12 cellular contexts compared by ENCODE assay signal in genomic region chr13:98581971-98582702, GRCh38. TPM values are rescaled to one million over a fixed set of nuclear protein-coding genes. Genes with fewer than 3 reads are reported as not detected.
DNase-seq lines count a peak whose midpoint lies in the region; ATAC-seq and TF ChIP-seq lines count a peak whose summit lies in the region.
"Had no signal": no experiment of that assay in that cellular context is flagged by ENCODE, and none has a peak within 500 bp of the region (broad histone marks: within the 10 kb centered on the region; RNA-seq: fewer than 3 reads in every experiment).

No MANE protein-coding gene starts in this region.

- no peaks in the 10 kb centered on the region for H3K9me3 ChIP-seq in left lung
- no peaks in the 10 kb centered on the region for H3K9me3 ChIP-seq in left ventricle myocardium inferior (replicated peaks)

- peak; percentile 43 for DNase-seq in AG10803 (ENCODE audit: low read depth)
- DNase-seq in HT-29 (ENCODE audit: low spot score) = peak; percentile 7
- DNase-seq in activated naive CD8-positive, alpha-beta T cell treated with anti-CD3 and anti-CD28 coated beads, Interleukin-2, amount 50 U/mL, for 24 hours = no peak
- DNase-seq in left lung = no peak
- DNase-seq in Calu3 = no peak
- no peak for DNase-seq in activated CD4-positive, alpha-beta T cell treated with anti-CD3 and anti-CD28 coated beads, Interleukin-2, amount 10 ng/mL, durations not matched to agents 7 days and 5 days
- no peak for DNase-seq in left ventricle myocardium inferior
- DNase-seq: H7; NCI-H1436 treated with DMSO at 0.1 percent for 48 hours; posterior cingulate gyrus; stimulated activated naive B cell treated with anti-CD40 and anti-IgM and Interleukin-4, amounts not matched to agents 10 μg/mL and 1 μg/mL and 100 μg/mL, for 72 hours had no signal

- peak; percentile 53 for ATAC-seq in activated naive CD8-positive, alpha-beta T cell treated with anti-CD3 and anti-CD28 coated beads, Interleukin-2, amount 50 U/mL, for 24 hours
- ATAC-seq in left lung (peak; percentile 55), GM21447 (IDR thresholded peaks at IDR 0.05; ENCODE audit: unreplicated experiment) (no peak)
- ATAC-seq: stimulated activated naive B cell treated with anti-CD40 and anti-IgM and Interleukin-4, amounts not matched to agents 10 μg/mL and 1 μg/mL and 100 μg/mL, for 72 hours had no signal

- POLR2A ChIA-PET in activated CD4-positive, alpha-beta T cell treated with anti-CD3 and anti-CD28 coated beads, Interleukin-2, amount 10 ng/mL, durations not matched to agents 7 days and 5 days (lab: Charles Lee) = no interaction called here

- CTCF ChIA-PET in Calu3 (lab: Charles Lee) = no interaction called here
- CTCF ChIA-PET in activated CD4-positive, alpha-beta T cell treated with anti-CD3 and anti-CD28 coated beads, Interleukin-2, amount 10 ng/mL, durations not matched to agents 7 days and 5 days (lab: Charles Lee) = interaction anchor here (0.5 to 3.5 kb wide), 5 partner anchors 9 to 78 kb away, joined by 3 to 9 read pairs (median 5); no protein-coding TSS in a partner anchor

- BruUV-seq in Calu3 (replicated peaks; lab: Mats Ljungman, UMichigan) = no TSS peak

- no peaks in the 10 kb centered on the region for H3K36me3 Mint-ChIP-seq in activated naive CD8-positive, alpha-beta T cell treated with anti-CD3 and anti-CD28 coated beads, Interleukin-2, amount 50 U/mL, for 24 hours (ENCODE audit: low read depth)
- peaks cover 8% of the 10 kb centered on the region for H3K36me3 Mint-ChIP-seq in Calu3 (ENCODE audit: insufficient read depth, unreplicated experiment)
- no peaks in the 10 kb centered on the region for H3K36me3 Mint-ChIP-seq in activated CD4-positive, alpha-beta T cell treated with anti-CD3 and anti-CD28 coated beads, Interleukin-2, amount 10 ng/mL, durations not matched to agents 7 days and 5 days (ENCODE audit: low read depth)

- peaks cover 27% of the 10 kb centered on the region for H3K4me1 Mint-ChIP-seq in activated naive CD8-positive, alpha-beta T cell treated with anti-CD3 and anti-CD28 coated beads, Interleukin-2, amount 50 U/mL, for 24 hours
- peaks cover 9% of the 10 kb centered on the region for H3K4me1 Mint-ChIP-seq in Calu3 (ENCODE audit: low read depth, unreplicated experiment)
- H3K4me1 Mint-ChIP-seq in activated CD4-positive, alpha-beta T cell treated with anti-CD3 and anti-CD28 coated beads, Interleukin-2, amount 10 ng/mL, durations not matched to agents 7 days and 5 days = peaks cover 14% of the 10 kb centered on the region

- peak overlapping the region; percentile 31 for H3K27ac Mint-ChIP-seq in activated naive CD8-positive, alpha-beta T cell treated with anti-CD3 and anti-CD28 coated beads, Interleukin-2, amount 50 U/mL, for 24 hours
- H3K27ac Mint-ChIP-seq in Calu3 (ENCODE audit: unreplicated experiment) = no peak overlapping the region
- H3K27ac Mint-ChIP-seq in activated CD4-positive, alpha-beta T cell treated with anti-CD3 and anti-CD28 coated beads, Interleukin-2, amount 10 ng/mL, durations not matched to agents 7 days and 5 days = no peak overlapping the region
- H3K27ac Mint-ChIP-seq: stimulated activated naive B cell treated with anti-CD40 and anti-IgM and Interleukin-4, amounts not matched to agents 10 μg/mL and 1 μg/mL and 100 μg/mL, for 72 hours had no signal

- no peaks in the 10 kb centered on the region for H3K27me3 Mint-ChIP-seq in activated naive CD8-positive, alpha-beta T cell treated with anti-CD3 and anti-CD28 coated beads, Interleukin-2, amount 50 U/mL, for 24 hours
- no peaks in the 10 kb centered on the region for H3K27me3 Mint-ChIP-seq in Calu3 (ENCODE audit: unreplicated experiment)
- H3K27me3 Mint-ChIP-seq in activated CD4-positive, alpha-beta T cell treated with anti-CD3 and anti-CD28 coated beads, Interleukin-2, amount 10 ng/mL, durations not matched to agents 7 days and 5 days = no peaks in the 10 kb centered on the region
- H3K27me3 Mint-ChIP-seq: stimulated activated naive B cell treated with anti-CD40 and anti-IgM and Interleukin-4, amounts not matched to agents 10 μg/mL and 1 μg/mL and 100 μg/mL, for 72 hours had no signal

- no peak overlapping the region for H3K4me3 Mint-ChIP-seq in activated naive CD8-positive, alpha-beta T cell treated with anti-CD3 and anti-CD28 coated beads, Interleukin-2, amount 50 U/mL, for 24 hours
- H3K4me3 Mint-ChIP-seq in Calu3 (ENCODE audit: low read depth, unreplicated experiment) = no peak overlapping the region
- H3K4me3 Mint-ChIP-seq in activated CD4-positive, alpha-beta T cell treated with anti-CD3 and anti-CD28 coated beads, Interleukin-2, amount 10 ng/mL, durations not matched to agents 7 days and 5 days = no peak overlapping the region
- H3K4me3 Mint-ChIP-seq: stimulated activated naive B cell treated with anti-CD40 and anti-IgM and Interleukin-4, amounts not matched to agents 10 μg/mL and 1 μg/mL and 100 μg/mL, for 72 hours had no signal

- H3K4me3 ChIP-seq in AG10803 (ENCODE audit: low read length) (no peak overlapping the region), left lung (no peak overlapping the region), left ventricle myocardium inferior (no peak overlapping the region)

- intact Hi-C loops in left lung (cut with DNase I) = no loop called here
- intact Hi-C loops in Calu3 (cut with micrococcal nuclease; ENCODE audit: unreplicated experiment) = no loop called here
- intact Hi-C loops in left ventricle myocardium inferior (cut with micrococcal nuclease) = no loop called here

- no peak for TF ChIP-seq CTCF in AG10803 (conservative IDR thresholded peaks at IDR 0.05; ENCODE audit: low read length)
- no peak for TF ChIP-seq CTCF in left lung (IDR thresholded peaks at IDR 0.05)
- no peak for TF ChIP-seq CTCF in Calu3 (IDR thresholded peaks at IDR 0.05; ENCODE audit: unreplicated experiment)
- no peak for TF ChIP-seq CTCF in left ventricle myocardium inferior (IDR thresholded peaks at IDR 0.05; ENCODE audit: borderline replicate concordance)

- H3K36me3 ChIP-seq in left lung = no peaks in the 10 kb centered on the region
- no peaks in the 10 kb centered on the region for H3K36me3 ChIP-seq in left ventricle myocardium inferior

- H3K9me3 Mint-ChIP-seq in activated naive CD8-positive, alpha-beta T cell treated with anti-CD3 and anti-CD28 coated beads, Interleukin-2, amount 50 U/mL, for 24 hours = no peaks in the 10 kb centered on the region
- no peaks in the 10 kb centered on the region for H3K9me3 Mint-ChIP-seq in Calu3 (ENCODE audit: low read depth, unreplicated experiment)
- H3K9me3 Mint-ChIP-seq in activated CD4-positive, alpha-beta T cell treated with anti-CD3 and anti-CD28 coated beads, Interleukin-2, amount 10 ng/mL, durations not matched to agents 7 days and 5 days = no peaks in the 10 kb centered on the region
- H3K9me3 Mint-ChIP-seq: stimulated activated naive B cell treated with anti-CD40 and anti-IgM and Interleukin-4, amounts not matched to agents 10 μg/mL and 1 μg/mL and 100 μg/mL, for 72 hours had no signal

- H3K27me3 ChIP-seq in left lung (no peaks in the 10 kb centered on the region), left ventricle myocardium inferior (ENCODE audit: low read depth) (no peaks in the 10 kb centered on the region)

- H3K4me1 ChIP-seq in left lung = peaks cover 9 to 19% of the 10 kb centered on the region in 2 donors
- peaks cover 32% of the 10 kb centered on the region for H3K4me1 ChIP-seq in left ventricle myocardium inferior

- H3K27ac ChIP-seq in left lung = no peak overlapping the region
- H3K27ac ChIP-seq in left ventricle myocardium inferior (replicated peaks) = no peak overlapping the region

RNA-seq across cellular contexts. Expression of gene STK24, which starts 5.2 kb away (rescaled TPM):
- total RNA-seq in HT-29 (2014; rRNA removed; shearing (Covaris generic)) = 107 and 113 TPM in 2 replicates
- total RNA-seq in left lung = 10 to 100 TPM; 81.5 to 84.0 TPM
- 51.2 and 55.3 TPM in 2 replicates for total RNA-seq in Calu3 (2022)
- total RNA-seq in activated CD4-positive, alpha-beta T cell treated with anti-CD3 and anti-CD28 coated beads, Interleukin-2, amount 10 ng/mL, durations not matched to agents 7 days and 5 days = 100 to 1,000 TPM; 160 to 170 TPM
- 66.2 TPM for total RNA-seq in left ventricle myocardium inferior

Comparison
In these comparisons a context has a peak if more than half of its experiments do, and no peak if none do; other contexts are left out.
1. DNase-seq: peak in AG10803 (single experiment) and HT-29 (single experiment); none in activated naive CD8-positive, alpha-beta T cell treated with anti-CD3 and anti-CD28 coated beads, Interleukin-2, amount 50 U/mL, for 24 hours (single experiment), left lung (0 of 2), Calu3 (single experiment), activated CD4-positive, alpha-beta T cell treated with anti-CD3 and anti-CD28 coated beads, Interleukin-2, amount 10 ng/mL, durations not matched to agents 7 days and 5 days (single experiment) and left ventricle myocardium inferior (single experiment).